Comparison of ENCODE assay signal across 2 cellular contexts in the genomic region with DNA sequence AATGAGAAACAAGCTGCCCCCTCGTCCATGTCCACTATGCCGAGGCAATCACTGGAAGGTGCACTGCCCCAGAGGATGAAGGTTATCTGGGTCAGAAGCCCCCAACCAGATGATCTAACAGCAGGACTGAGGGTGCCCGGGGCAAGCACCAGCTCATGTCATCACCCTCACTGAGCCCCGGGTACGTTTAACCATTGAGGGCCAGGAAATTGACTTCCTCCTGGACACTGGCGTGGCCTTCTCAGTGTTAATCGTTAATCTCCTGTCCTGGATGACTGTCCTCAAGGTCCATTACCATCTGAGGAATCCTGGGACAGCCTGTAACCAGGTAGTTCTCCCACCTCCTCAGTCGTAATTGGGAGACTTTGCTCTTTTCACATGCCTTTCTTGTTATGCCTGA. TPM values are rescaled to one million over a fixed set of nuclear protein-coding genes. Genes with fewer than 3 reads are reported as not detected.
"Had no signal": no experiment of that assay in that cellular context is flagged by ENCODE, and none has a peak within 500 bp of the region (broad histone marks: within the 10 kb centered on the region; RNA-seq: fewer than 3 reads in every experiment).

No MANE protein-coding gene starts in this region.

RNA-seq across cellular contexts. Expression of a gene that starts 12.7 kb away (rescaled TPM):
- total RNA-seq: G401, GM12878 had no signal
- polyA plus RNA-seq: GM12878 had no signal

RNA-seq across cellular contexts. Expression of a gene that starts 18.0 kb away (rescaled TPM):
- total RNA-seq: G401, GM12878 had no signal
- polyA plus RNA-seq: GM12878 had no signal

RNA-seq across cellular contexts. Expression of a gene that starts 24.3 kb away (rescaled TPM):
- total RNA-seq: G401, GM12878 had no signal
